In genomic region chr6:331622-332521, GRCh38 we compare ENCODE assay signal across 10 cellular contexts. TPM values are rescaled to one million over a fixed set of nuclear protein-coding genes. Genes with fewer than 3 reads are reported as not detected.
DNase-seq lines count a peak whose midpoint lies in the region; ATAC-seq and TF ChIP-seq lines count a peak whose summit lies in the region.
"Had no signal": no experiment of that assay in that cellular context is flagged by ENCODE, and none has a peak within 500 bp of the region (broad histone marks: within the 10 kb centered on the region; RNA-seq: fewer than 3 reads in every experiment).

No MANE protein-coding gene starts in this region.

- intact Hi-C loops in Right ventricle myocardium inferior (cut with DNase I): no loop called here
- intact Hi-C loops in left cardiac atrium (cut with DNase I): no loop called here
- intact Hi-C loops in transverse colon (cut with DNase I; ENCODE audit: low total_unique reads): no loop called here

- H3K27ac ChIP-seq in transverse colon: peak overlapping the region in 3 of 4 donors; percentile 36 to 69 (median 43)

- no peaks in the 10 kb centered on the region for H3K27me3 ChIP-seq in transverse colon

- peak; percentile 65 for DNase-seq in Right ventricle myocardium inferior (ENCODE audit: missing footprints)
- no peak for DNase-seq in left cardiac atrium
- DNase-seq in transverse colon: peak; percentile 60
- DNase-seq in AG08395 (ENCODE audit: low spot score): no peak
- no peak for DNase-seq in NCI-H526 treated with DMSO at 0.1 percent for 48 hours (lab: John Stamatoyannopoulos, UW)
- DNase-seq in COLO829 (ENCODE audit: low spot score): no peak
- DNase-seq: activated naive CD4-positive, alpha-beta T cell treated with anti-CD3 and anti-CD28 coated beads, Interleukin-2, amount 50 U/mL, for 16 hours; NCI-H2227 treated with DMSO at 0.1 percent for 48 hours had no signal

- no peak for TF ChIP-seq EP300 in transverse colon (IDR thresholded peaks at IDR 0.05; ENCODE audit: low read depth)

- H3K4me3 ChIP-seq in transverse colon: no peak overlapping the region

- no peaks in the 10 kb centered on the region for H3K9me3 ChIP-seq in transverse colon

- WGBS in transverse colon (ENCODE audit: low coverage in 1 of 2), 2 donors: 59 to 69% methylated on average over 13 of the region's 13 CpGs

- no peak for TF ChIP-seq POLR2A in transverse colon (IDR thresholded peaks at IDR 0.05)

- ATAC-seq in Right ventricle myocardium inferior (no peak), left cardiac atrium (no peak), HG02571 (IDR thresholded peaks at IDR 0.05; ENCODE audit: unreplicated experiment) (peak; percentile 34), HG03521 (IDR thresholded peaks at IDR 0.05; ENCODE audit: unreplicated experiment) (peak; percentile 33)

- no peaks in the 10 kb centered on the region for H3K36me3 ChIP-seq in transverse colon

- H3K4me1 ChIP-seq in transverse colon: peaks cover 14 to 43% (median 17%) of the 10 kb centered on the region in 4 donors

- in situ Hi-C loops in transverse colon (cut with MboI; ENCODE audit: low pct_ligation_motif_present in 1 of 4, low pct_unique_long_range_greater_than_20kb in 1 of 4, low sequenced_read_pairs in 3 of 4): no loop called here

- no peak for TF ChIP-seq CTCF in transverse colon (IDR thresholded peaks at IDR 0.05)

RNA-seq across cellular contexts. Expression of gene DUSP22, which starts 39.6 kb away (rescaled TPM):
- total RNA-seq in Right ventricle myocardium inferior (50.0 TPM), left cardiac atrium (10 to 100 TPM; 53.9 to 57.4 TPM), transverse colon (100 to 1,000 TPM in 1 of 4 donors, 10 to 100 TPM in 3; 35.4 to 213 (median 49.5) TPM)

RNA-seq across cellular contexts. Expression of gene IRF4, which starts 59.7 kb away (rescaled TPM):
- total RNA-seq in Right ventricle myocardium inferior (0.68 TPM), left cardiac atrium (1 to 10 TPM in 1 of 2 donors, under 1 TPM in 1; 0.65 to 1.6 TPM), transverse colon (10 to 100 TPM in 1 of 4 donors, 1 to 10 TPM in 2, under 1 TPM in 1; 0.40 to 18.4 (median 4.3) TPM)

Comparison
In these comparisons a context has a peak if more than half of its experiments do, and no peak if none do; other contexts are left out.
1. DNase-seq: peak in Right ventricle myocardium inferior (single experiment) and transverse colon (single experiment); none in left cardiac atrium (single experiment), AG08395 (single experiment), NCI-H526 treated with DMSO at 0.1 percent for 48 hours (single experiment) and COLO829 (single experiment).
2. ATAC-seq: peak in HG02571 (single experiment) and HG03521 (single experiment); none in Right ventricle myocardium inferior (single experiment) and left cardiac atrium (0 of 2).